In the genomic region with DNA sequence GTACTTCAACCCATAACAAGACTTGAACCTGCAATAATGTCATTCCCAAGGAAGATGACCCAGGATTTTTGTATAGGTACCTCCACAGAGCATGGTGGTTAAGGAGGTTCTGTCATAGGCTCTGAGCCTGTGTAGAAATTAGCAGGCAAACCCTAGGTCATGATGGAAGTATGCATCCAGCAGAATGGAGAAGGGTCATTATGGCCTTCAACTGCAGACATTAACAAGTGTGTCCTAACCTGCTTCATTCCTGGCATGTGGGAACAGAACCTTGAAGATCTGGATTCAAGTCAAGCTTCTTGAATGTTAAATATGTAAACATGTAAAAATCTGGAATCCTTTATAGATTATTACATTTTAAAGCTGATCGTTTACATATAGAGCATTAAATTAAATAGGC, we compare ENCODE assay signal across 26 cellular contexts.
"Had no signal": no experiment of that assay in that cellular context is flagged by ENCODE, and none has a peak within 500 bp of the region (broad histone marks: within the 10 kb centered on the region; RNA-seq: fewer than 3 reads in every experiment).

No MANE protein-coding gene starts in this region.

- DNase-seq: activated B cell treated with CpG ODN at 0.5 μM for 24 hours; activated CD4-positive, alpha-beta memory T cell treated with anti-CD3 and anti-CD28 coated beads for 36 hours; activated CD4-positive, alpha-beta T cell treated with anti-CD3 and anti-CD28 coated beads for 1 hour; activated CD4-positive, alpha-beta T cell treated with anti-CD3 and anti-CD28 coated beads, Interleukin-2, amount 10 ng/mL, durations not matched to agents 7 days and 5 days; activated CD8-positive, alpha-beta memory T cell treated with anti-CD3 and anti-CD28 coated beads for 24 hours; activated gamma-delta T cell treated with Interleukin-2 at 50 U/mL for 16 hours; activated naive CD4-positive, alpha-beta T cell treated with anti-CD3 and anti-CD28 coated beads, Interleukin-2, amount 50 U/mL, for 16 hours; activated naive CD8-positive, alpha-beta T cell treated with anti-CD3 and anti-CD28 coated beads, Interleukin-2, amount 10 ng/mL, durations not matched to agents 7 days and 5 days; activated T-cell treated with anti-CD3 and anti-CD28 coated beads, Interleukin-2, amount 50 U/mL, for 4 hours; adrenal gland; anterior cingulate cortex; cerebellar nuclear complex; Kasumi-1; KBM-7; NCI-H1048; NCI-H146; NCI-H187 treated with DMSO at 0.1 percent for 48 hours; NCI-H2171; NCI-H2227 treated with DMSO at 0.1 percent for 48 hours; NCI-H526 treated with DMSO at 0.1 percent for 48 hours; NCI-H82; Right ventricle myocardium superior; RPMI8226; T-cell; T-helper 2 cell had no signal

- H3K4me1 Mint-ChIP-seq: activated B cell treated with CpG ODN at 0.5 μM for 24 hours; activated CD4-positive, alpha-beta T cell treated with anti-CD3 and anti-CD28 coated beads, Interleukin-2, amount 10 ng/mL, durations not matched to agents 7 days and 5 days; activated naive CD8-positive, alpha-beta T cell treated with anti-CD3 and anti-CD28 coated beads, Interleukin-2, amount 10 ng/mL, durations not matched to agents 7 days and 5 days; T-cell had no signal

- H3K27ac Mint-ChIP-seq: activated B cell treated with CpG ODN at 0.5 μM for 24 hours; activated CD4-positive, alpha-beta memory T cell treated with anti-CD3 and anti-CD28 coated beads for 36 hours; activated CD4-positive, alpha-beta T cell treated with anti-CD3 and anti-CD28 coated beads, Interleukin-2, amount 10 ng/mL, durations not matched to agents 7 days and 5 days; activated naive CD8-positive, alpha-beta T cell treated with anti-CD3 and anti-CD28 coated beads, Interleukin-2, amount 10 ng/mL, durations not matched to agents 7 days and 5 days; activated T-helper 17 cell treated with anti-CD3 and anti-CD28 coated beads, Interleukin-2, amount 50 U/mL, for 72 hours; T-cell had no signal

- H3K4me3 Mint-ChIP-seq: activated B cell treated with CpG ODN at 0.5 μM for 24 hours; activated CD4-positive, alpha-beta memory T cell treated with anti-CD3 and anti-CD28 coated beads for 36 hours; activated CD4-positive, alpha-beta T cell treated with anti-CD3 and anti-CD28 coated beads, Interleukin-2, amount 10 ng/mL, durations not matched to agents 7 days and 5 days; activated naive CD8-positive, alpha-beta T cell treated with anti-CD3 and anti-CD28 coated beads, Interleukin-2, amount 10 ng/mL, durations not matched to agents 7 days and 5 days; activated T-cell treated with anti-CD3 and anti-CD28 coated beads, Interleukin-2, amount 50 U/mL, for 4 hours; activated T-helper 17 cell treated with anti-CD3 and anti-CD28 coated beads, Interleukin-2, amount 50 U/mL, for 72 hours; T-cell had no signal

- H3K4me3 ChIP-seq: adrenal gland had no signal

- H3K9me3 Mint-ChIP-seq: activated B cell treated with CpG ODN at 0.5 μM for 24 hours; activated CD4-positive, alpha-beta memory T cell treated with anti-CD3 and anti-CD28 coated beads for 36 hours; activated CD4-positive, alpha-beta T cell treated with anti-CD3 and anti-CD28 coated beads, Interleukin-2, amount 10 ng/mL, durations not matched to agents 7 days and 5 days; activated T-cell treated with anti-CD3 and anti-CD28 coated beads, Interleukin-2, amount 50 U/mL, for 4 hours; activated T-helper 17 cell treated with anti-CD3 and anti-CD28 coated beads, Interleukin-2, amount 50 U/mL, for 72 hours; T-cell had no signal

- H3K36me3 ChIP-seq: adrenal gland had no signal

- H3K36me3 Mint-ChIP-seq: activated CD4-positive, alpha-beta memory T cell treated with anti-CD3 and anti-CD28 coated beads for 36 hours; activated naive CD8-positive, alpha-beta T cell treated with anti-CD3 and anti-CD28 coated beads, Interleukin-2, amount 10 ng/mL, durations not matched to agents 7 days and 5 days; T-cell had no signal

- H3K9me3 ChIP-seq: adrenal gland had no signal

- H3K27me3 ChIP-seq: adrenal gland had no signal

- H3K27ac ChIP-seq: adrenal gland had no signal

- H3K4me1 ChIP-seq: adrenal gland had no signal

- H3K27me3 Mint-ChIP-seq: activated CD4-positive, alpha-beta T cell treated with anti-CD3 and anti-CD28 coated beads, Interleukin-2, amount 10 ng/mL, durations not matched to agents 7 days and 5 days had no signal
